Comparison of ENCODE assay signal across 11 cellular contexts in genomic region chr15:72740202-72740601, GRCh38. TPM values are rescaled to one million over a fixed set of nuclear protein-coding genes. Genes with fewer than 3 reads are reported as not detected.
DNase-seq lines count a peak whose midpoint lies in the region; ATAC-seq and TF ChIP-seq lines count a peak whose summit lies in the region.
"Had no signal": no experiment of that assay in that cellular context is flagged by ENCODE, and none has a peak within 500 bp of the region (broad histone marks: within the 10 kb centered on the region; RNA-seq: fewer than 3 reads in every experiment).

No MANE protein-coding gene starts in this region.

- H3K27me3 ChIP-seq in suprapubic skin = no peaks in the 10 kb centered on the region

- H3K36me3 ChIP-seq in suprapubic skin = peaks cover 60% of the 10 kb centered on the region

- ATAC-seq in GM19452 (IDR thresholded peaks at IDR 0.05; ENCODE audit: unreplicated experiment) (peak; percentile 91), HG03354 (IDR thresholded peaks at IDR 0.05; ENCODE audit: poor library complexity, severe bottlenecking, unreplicated experiment) (peak; percentile 62), GM19467 (IDR thresholded peaks at IDR 0.05; ENCODE audit: unreplicated experiment) (no peak)
- ATAC-seq in activated naive CD8-positive, alpha-beta T cell treated with anti-CD3 and anti-CD28 coated beads, Interleukin-2, amount 10 ng/mL, durations not matched to agents 7 days and 5 days (ENCODE audit: low read depth) = peak; percentile 74

- peaks cover 27% of the 10 kb centered on the region for H3K4me1 Mint-ChIP-seq in activated naive CD8-positive, alpha-beta T cell treated with anti-CD3 and anti-CD28 coated beads, Interleukin-2, amount 10 ng/mL, durations not matched to agents 7 days and 5 days

- H3K4me3 ChIP-seq in GM12864 (ENCODE audit: low read depth, low read length) = no peak overlapping the region
- H3K4me3 ChIP-seq in suprapubic skin = no peak overlapping the region

- no peak overlapping the region for H3K27ac ChIP-seq in suprapubic skin

- peak overlapping the region; percentile 90 for H3K27ac Mint-ChIP-seq in activated naive CD8-positive, alpha-beta T cell treated with anti-CD3 and anti-CD28 coated beads, Interleukin-2, amount 10 ng/mL, durations not matched to agents 7 days and 5 days

- peak overlapping the region; percentile 71 for H3K4me3 Mint-ChIP-seq in activated naive CD8-positive, alpha-beta T cell treated with anti-CD3 and anti-CD28 coated beads, Interleukin-2, amount 10 ng/mL, durations not matched to agents 7 days and 5 days

- peaks cover 4% of the 10 kb centered on the region for H3K9me3 Mint-ChIP-seq in activated naive CD8-positive, alpha-beta T cell treated with anti-CD3 and anti-CD28 coated beads, Interleukin-2, amount 10 ng/mL, durations not matched to agents 7 days and 5 days

- H3K27me3 Mint-ChIP-seq in activated naive CD8-positive, alpha-beta T cell treated with anti-CD3 and anti-CD28 coated beads, Interleukin-2, amount 10 ng/mL, durations not matched to agents 7 days and 5 days = no peaks in the 10 kb centered on the region

- TF ChIP-seq CTCF in GM12864 (IDR thresholded peaks at IDR 0.05; ENCODE audit: low read depth, low read length, missing control alignments) (no peak), suprapubic skin (IDR thresholded peaks at IDR 0.05) (no peak)

- peaks cover 50% of the 10 kb centered on the region for H3K36me3 Mint-ChIP-seq in activated naive CD8-positive, alpha-beta T cell treated with anti-CD3 and anti-CD28 coated beads, Interleukin-2, amount 10 ng/mL, durations not matched to agents 7 days and 5 days

- H3K9me3 ChIP-seq in suprapubic skin = no peaks in the 10 kb centered on the region

- peak; percentile 39 for DNase-seq in GM12864 (ENCODE audit: low read depth)
- no peak for DNase-seq in activated naive CD8-positive, alpha-beta T cell treated with anti-CD3 and anti-CD28 coated beads, Interleukin-2, amount 10 ng/mL, durations not matched to agents 7 days and 5 days
- DNase-seq in suprapubic skin (ENCODE audit: low spot score in 2 of 2) = no peak
- no peak for DNase-seq in AG20443 (ENCODE audit: low spot score)
- no peak for DNase-seq in NCI-H146 treated with DMSO at 0.1 percent for 48 hours (lab: John Stamatoyannopoulos, UW; ENCODE audit: unreplicated experiment)
- DNase-seq: NCI-H1436 had no signal

- TF ChIP-seq EP300 in suprapubic skin (IDR thresholded peaks at IDR 0.05) = no peak

- TF ChIP-seq POLR2A in suprapubic skin (IDR thresholded peaks at IDR 0.05) = no peak

- H3K4me1 ChIP-seq in suprapubic skin = no peaks in the 10 kb centered on the region

- WGBS in suprapubic skin = 83% methylated on average over 1 of the region's 1 CpG

- POLR2A ChIA-PET in activated naive CD8-positive, alpha-beta T cell treated with anti-CD3 and anti-CD28 coated beads, Interleukin-2, amount 10 ng/mL, durations not matched to agents 7 days and 5 days (lab: Charles Lee) = interaction anchor here (0.7 to 2.7 kb wide), 3 partner anchors 15 to 43 kb away, joined by 3 to 8 read pairs (median 5); partner anchors contain the start of gene ADPGK

RNA-seq across cellular contexts. Expression of gene ADPGK, which starts 43.4 kb away (rescaled TPM):
- total RNA-seq in activated naive CD8-positive, alpha-beta T cell treated with anti-CD3 and anti-CD28 coated beads, Interleukin-2, amount 10 ng/mL, durations not matched to agents 7 days and 5 days = 10 to 100 TPM; 76.1 to 79.2 TPM
- total RNA-seq in suprapubic skin = 10 to 100 TPM; 39.8 to 81.3 (median 52.7) TPM

RNA-seq across cellular contexts. Expression of gene BBS4, which starts 54.2 kb away (rescaled TPM):
- 10 to 100 TPM; 17.1 to 19.3 TPM for total RNA-seq in activated naive CD8-positive, alpha-beta T cell treated with anti-CD3 and anti-CD28 coated beads, Interleukin-2, amount 10 ng/mL, durations not matched to agents 7 days and 5 days
- total RNA-seq in suprapubic skin = 10 to 100 TPM; 10.8 to 53.9 (median 21.2) TPM

RNA-seq across cellular contexts. Expression of gene HIGD2B, which starts 54.2 kb away (rescaled TPM):
- total RNA-seq in activated naive CD8-positive, alpha-beta T cell treated with anti-CD3 and anti-CD28 coated beads, Interleukin-2, amount 10 ng/mL, durations not matched to agents 7 days and 5 days = under 1 TPM in 1 of 2 experiments, not detected in 1; 0.62 TPM
- not detected for total RNA-seq in suprapubic skin
- total RNA-seq: Daoy, liver had no signal
